ENCODE assay signal across 8 cellular contexts in the genomic region with DNA sequence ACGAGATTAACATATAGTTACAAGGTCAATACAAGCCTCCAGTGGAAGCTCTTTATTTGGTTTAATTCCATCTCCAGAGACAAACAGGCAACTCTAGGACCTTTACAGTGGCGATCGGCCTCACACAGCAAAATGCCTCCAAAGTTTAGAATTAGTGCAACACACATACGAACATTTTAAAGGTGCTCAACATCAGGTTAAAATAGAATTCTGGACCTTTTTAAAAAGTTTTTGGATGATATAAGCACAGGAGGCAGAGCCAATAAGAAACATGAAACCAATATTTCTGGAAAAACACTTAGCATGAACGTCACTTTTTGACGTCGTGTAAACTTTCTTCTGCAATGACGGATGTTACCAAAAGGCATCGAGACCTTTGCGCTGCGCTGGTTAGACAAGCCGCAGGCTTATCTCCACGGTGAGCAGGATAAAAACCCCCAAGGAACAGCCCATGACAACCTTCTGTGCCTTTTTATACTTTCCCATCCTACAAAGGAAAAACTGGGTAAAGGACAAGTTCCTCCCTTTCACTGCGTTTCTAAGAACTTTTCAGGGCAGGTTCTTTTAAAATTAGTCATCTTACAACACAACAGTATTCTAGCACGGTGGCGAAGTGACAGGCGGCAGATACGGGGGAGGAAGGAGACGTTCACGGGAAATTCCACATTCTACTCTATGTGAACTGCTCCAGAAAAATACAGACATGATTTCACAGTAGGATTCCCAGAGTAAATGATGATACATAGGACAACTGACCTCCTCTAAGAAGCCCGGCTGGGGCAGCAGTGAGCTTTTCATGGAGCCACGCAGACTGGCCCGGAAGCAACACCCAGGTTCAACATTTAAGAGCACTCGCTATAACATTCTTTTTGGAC. TPM values are rescaled to one million over a fixed set of nuclear protein-coding genes. Genes with fewer than 3 reads are reported as not detected.
DNase-seq lines count a peak whose midpoint lies in the region; FAIRE-seq and TF ChIP-seq lines count a peak whose summit lies in the region.

No MANE protein-coding gene starts in this region.

- TF ChIP-seq EP300 in tibial nerve (IDR thresholded peaks at IDR 0.05) = no peak

- WGBS in tibial nerve, 2 donors = 61% methylated on average over 24 of the region's 24 CpGs

- no peak for FAIRE-seq in RCC 7860 (lab: Jason Lieb, UNC)

- H3K27me3 ChIP-seq in mucosa of rectum (ENCODE audit: control insufficient read depth in 2 of 2, insufficient read depth in 2 of 2, low read length in 2 of 2) (no peaks in the 10 kb centered on the region), tibial nerve (no peaks in the 10 kb centered on the region)

- no peak for TF ChIP-seq CTCF in tibial nerve (IDR thresholded peaks at IDR 0.05)

- H3K4me1 ChIP-seq in mucosa of rectum (ENCODE audit: control insufficient read depth in 2 of 2, insufficient read depth in 2 of 2, low read length in 2 of 2) = peaks cover 28 to 36% of the 10 kb centered on the region in 2 donors
- peaks cover 0 to 68% (median 44%) of the 10 kb centered on the region in 4 donors for H3K4me1 ChIP-seq in tibial nerve

- DNase-seq in GF-D8 (lab: John Stamatoyannopoulos, UW) (peak; percentile 45), RCC 7860 (ENCODE audit: low spot score) (peak; percentile 88), tibial nerve (ENCODE audit: low spot score in 2 of 2) (no peak), hippocampal formation (lab: John Stamatoyannopoulos, UW) (no peak), GM19240 (ENCODE audit: insufficient read length, low spot score) (no peak), mucosa of gallbladder (ENCODE audit: low spot score) (no peak)

- peaks cover 4 to 5% of the 10 kb centered on the region in 2 donors for H3K36me3 ChIP-seq in mucosa of rectum (ENCODE audit: control insufficient read depth in 2 of 2, insufficient read depth in 2 of 2, low read length in 2 of 2)
- H3K36me3 ChIP-seq in tibial nerve = peaks cover 0 to 26% (median 0%) of the 10 kb centered on the region in 3 donors

- H3K4me3 ChIP-seq in mucosa of rectum (ENCODE audit: low read length in 2 of 2) (peak overlapping the region; percentile 35 to 84), tibial nerve (peak overlapping the region in 1 of 4 donors; percentile 21)

- no peaks in the 10 kb centered on the region for H3K9me3 ChIP-seq in mucosa of rectum (ENCODE audit: control insufficient read depth in 2 of 2, low read length in 2 of 2)
- no peaks in the 10 kb centered on the region for H3K9me3 ChIP-seq in tibial nerve

- peak overlapping the region in 1 of 2 donors; percentile 43 for H3K9ac ChIP-seq in mucosa of rectum (ENCODE audit: low read depth in 1 of 2, low read length in 2 of 2)

- TF ChIP-seq POLR2A in tibial nerve (IDR thresholded peaks at IDR 0.05) = no peak

- H3K27ac ChIP-seq in angular gyrus (ENCODE audit: low read depth, low read length) (peak overlapping the region; percentile 78), mucosa of rectum (ENCODE audit: low read depth in 2 of 2, low read length in 2 of 2) (peak overlapping the region; percentile 53 to 85), tibial nerve (peak overlapping the region in 3 of 4 donors; percentile 85 to 90 (median 88))

RNA-seq across cellular contexts. Expression of gene USP20, which starts 52.2 kb away (rescaled TPM):
- total RNA-seq in tibial nerve = 10 to 100 TPM; 20.1 to 50.1 (median 24.1) TPM
- 41.0 TPM for total RNA-seq in mucosa of gallbladder

RNA-seq across cellular contexts. Expression of gene C9orf78, which starts 52.4 kb away (rescaled TPM):
- total RNA-seq in tibial nerve = 10 to 100 TPM; 44.4 to 61.2 (median 52.7) TPM
- 53.6 TPM for total RNA-seq in mucosa of gallbladder

Comparison
In these comparisons a context has a peak if more than half of its experiments do, and no peak if none do; other contexts are left out.
1. DNase-seq: peak in GF-D8 (single experiment) and RCC 7860 (single experiment); none in tibial nerve (0 of 2), hippocampal formation (0 of 2), GM19240 (single experiment) and mucosa of gallbladder (single experiment).
2. Peak in every context shown above with its lines, with median percentiles within 50 percentile points of each other: H3K27ac ChIP-seq.